1 cellular context compared by ENCODE assay signal in the genomic region with DNA sequence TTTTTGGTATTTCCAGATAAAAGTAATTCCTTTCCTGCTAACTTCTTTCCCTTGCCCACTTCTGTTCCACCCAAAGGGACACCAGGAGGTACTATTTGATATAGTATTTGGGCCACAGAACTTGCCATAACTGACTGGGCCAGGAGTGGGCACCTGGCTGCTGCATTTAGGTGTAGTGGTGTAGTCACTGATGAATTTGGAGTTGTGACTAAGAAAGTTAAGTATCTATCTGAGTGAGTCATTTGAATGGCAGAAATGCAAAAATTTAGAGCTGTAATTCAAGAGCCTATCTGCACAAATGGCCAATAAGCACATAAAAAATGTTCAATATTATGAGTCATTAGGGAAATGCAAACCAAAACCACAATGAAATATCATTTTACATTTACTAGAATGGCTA.
TF ChIP-seq lines count a peak whose summit lies in the region.

No MANE protein-coding gene starts in this region.

TF ChIP-seq in SK-N-SH, 30 proteins besides CTCF, POLR2A, EP300 and RAD21 (continued from another document):
- TF ChIP-seq, protein P1, sequence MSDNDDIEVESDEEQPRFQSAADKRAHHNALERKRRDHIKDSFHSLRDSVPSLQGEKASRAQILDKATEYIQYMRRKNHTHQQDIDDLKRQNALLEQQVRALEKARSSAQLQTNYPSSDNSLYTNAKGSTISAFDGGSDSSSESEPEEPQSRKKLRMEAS (IDR thresholded peaks at IDR 0.05; ENCODE audit: low read depth): no peak
- TF ChIP-seq FOSL2 (IDR thresholded peaks at IDR 0.05; ENCODE audit: borderline replicate concordance, low read depth): peak; percentile 86
